Comparison of ENCODE assay signal across 21 cellular contexts in genomic region chr13:112233256-112233655, GRCh38.
"Had no signal": no experiment of that assay in that cellular context is flagged by ENCODE, and none has a peak within 500 bp of the region (broad histone marks: within the 10 kb centered on the region; RNA-seq: fewer than 3 reads in every experiment).

No MANE protein-coding gene starts in this region.

- ATAC-seq: K562 had no signal

- H3K4me3 ChIP-seq: K562 had no signal

- H3K9me3 ChIP-seq: SK-N-SH had no signal

- H3K9ac ChIP-seq: KMS-11, SK-N-SH had no signal

- H3K4me2 ChIP-seq: KMS-11, SK-N-SH had no signal

- H3K9me2 ChIP-seq: SK-N-SH had no signal

- DNase-seq: Kasumi-1, MM.1S, NCI-H1092 treated with DMSO at 0.1 percent for 48 hours, NCI-H1436, NCI-H187, NCI-H2029, NCI-H2081 treated with DMSO at 0.1 percent for 48 hours, NCI-H2171, NCI-H226, NCI-H446, NCI-H510A, NCI-H524 treated with DMSO at 0.1 percent for 48 hours, NCI-H69, NCI-H774, Right ventricle myocardium superior, RPMI8226, SIG-M5, SK-N-SH had no signal

- H3K27ac ChIP-seq: HL-60, KMS-11 had no signal
